26 cellular contexts compared by ENCODE assay signal in genomic region chr3:126568776-126569342, GRCh38. TPM values are rescaled to one million over a fixed set of nuclear protein-coding genes. Genes with fewer than 3 reads are reported as not detected.
"Had no signal": no experiment of that assay in that cellular context is flagged by ENCODE, and none has a peak within 500 bp of the region (broad histone marks: within the 10 kb centered on the region; RNA-seq: fewer than 3 reads in every experiment).

No MANE protein-coding gene starts in this region.

- ATAC-seq: naive thymus-derived CD8-positive, alpha-beta T cell; stimulated activated memory B cell treated with anti-CD40 and anti-IgM and Interleukin-4, amounts not matched to agents 10 μg/mL and 1 μg/mL and 100 μg/mL, for 72 hours had no signal

- H3K36me3 Mint-ChIP-seq: naive thymus-derived CD8-positive, alpha-beta T cell; neural progenitor cell; stimulated activated memory B cell treated with anti-CD40 and anti-IgM and Interleukin-4, amounts not matched to agents 10 μg/mL and 1 μg/mL and 100 μg/mL, for 72 hours had no signal

- H3K4me3 ChIP-seq: colonic mucosa, heart left ventricle, mucosa of descending colon, neural progenitor cell, pancreas, thoracic aorta, transverse colon had no signal

- DNase-seq: colonic mucosa; dermis blood vessel endothelial cell; effector CD4-positive, alpha-beta T cell; hippocampal formation; kidney glomerular epithelial cell; mucosa of descending colon; naive thymus-derived CD8-positive, alpha-beta T cell; occipital lobe; pancreas; right cardiac atrium; stimulated activated CD4-positive, alpha-beta T cell treated with anti-CD3 and anti-CD28 coated beads, Interleukin-4, amount 100 ng/mL, for 1 hour; transverse colon had no signal

- H3K27me3 ChIP-seq: colonic mucosa, pancreas had no signal

- H3K9me3 ChIP-seq: colonic mucosa, heart left ventricle, mucosa of descending colon, pancreas, thoracic aorta, transverse colon had no signal

- H3K27me3 Mint-ChIP-seq: progenitor cell of endocrine pancreas had no signal

- H3K27ac ChIP-seq: colonic mucosa, heart left ventricle, neural progenitor cell, pancreas, thoracic aorta, transverse colon had no signal

- H3K4me3 Mint-ChIP-seq: naive thymus-derived CD8-positive, alpha-beta T cell; neural progenitor cell; stimulated activated memory B cell treated with anti-CD40 and anti-IgM and Interleukin-4, amounts not matched to agents 10 μg/mL and 1 μg/mL and 100 μg/mL, for 72 hours; stimulated activated naive CD8-positive, alpha-beta T cell treated with anti-CD3 and anti-CD28 coated beads, Interleukin-15, Interleukin-2, amounts not matched to agents 100 ng/mL and 50 ng/mL, for 24 hours had no signal

- H3K9me3 Mint-ChIP-seq: neural progenitor cell; stimulated activated memory B cell treated with anti-CD40 and anti-IgM and Interleukin-4, amounts not matched to agents 10 μg/mL and 1 μg/mL and 100 μg/mL, for 72 hours; stimulated activated naive CD8-positive, alpha-beta T cell treated with anti-CD3 and anti-CD28 coated beads, Interleukin-15, Interleukin-2, amounts not matched to agents 100 ng/mL and 50 ng/mL, for 24 hours had no signal

- H3K27ac Mint-ChIP-seq: neural progenitor cell; progenitor cell of endocrine pancreas; stimulated activated memory B cell treated with anti-CD40 and anti-IgM and Interleukin-4, amounts not matched to agents 10 μg/mL and 1 μg/mL and 100 μg/mL, for 72 hours; stimulated activated naive CD8-positive, alpha-beta T cell treated with anti-CD3 and anti-CD28 coated beads, Interleukin-15, Interleukin-2, amounts not matched to agents 100 ng/mL and 50 ng/mL, for 24 hours had no signal

- H3K36me3 ChIP-seq: colonic mucosa, heart left ventricle, neural progenitor cell, pancreas, thoracic aorta, transverse colon had no signal

- H3K4me1 ChIP-seq: colonic mucosa, neural progenitor cell, pancreas, transverse colon had no signal

- H3K4me1 Mint-ChIP-seq: naive thymus-derived CD8-positive, alpha-beta T cell; stimulated activated memory B cell treated with anti-CD40 and anti-IgM and Interleukin-4, amounts not matched to agents 10 μg/mL and 1 μg/mL and 100 μg/mL, for 72 hours had no signal

RNA-seq across cellular contexts. Expression of gene C3orf22, which starts 10.1 kb away (rescaled TPM):
- total RNA-seq: colonic mucosa; dermis blood vessel endothelial cell; fibroblast of lung; frontal cortex; glomerular endothelial cell; heart left ventricle; liver; lung microvascular endothelial cell; mucosa of descending colon; naive thymus-derived CD8-positive, alpha-beta T cell; occipital lobe; pancreas; right cardiac atrium; thoracic aorta; transverse colon; ureter had no signal
- polyA plus RNA-seq: esophagus; fibroblast of lung; heart left ventricle; liver; naive thymus-derived CD8-positive, alpha-beta T cell; right cardiac atrium had no signal

RNA-seq across cellular contexts. Expression of gene CHST13, which starts 44.9 kb away (rescaled TPM):
- total RNA-seq: cerebellum; dermis blood vessel endothelial cell; glomerular endothelial cell; lung microvascular endothelial cell; naive thymus-derived CD8-positive, alpha-beta T cell; occipital lobe; thoracic aorta; ureter had no signal
- polyA plus RNA-seq: fibroblast of lung had no signal

RNA-seq across cellular contexts. Expression of gene UROC1, which starts 51.3 kb away (rescaled TPM):
- total RNA-seq: colonic mucosa, dermis blood vessel endothelial cell, fibroblast of lung, frontal cortex, glomerular endothelial cell, heart left ventricle, lung microvascular endothelial cell, mucosa of descending colon, occipital lobe, pancreas, progenitor cell of endocrine pancreas, right cardiac atrium, thoracic aorta, transverse colon, ureter had no signal
- polyA plus RNA-seq: esophagus, fibroblast of lung, heart left ventricle, right cardiac atrium had no signal
